Comparison of ENCODE assay signal across 9 cellular contexts in the genomic region with DNA sequence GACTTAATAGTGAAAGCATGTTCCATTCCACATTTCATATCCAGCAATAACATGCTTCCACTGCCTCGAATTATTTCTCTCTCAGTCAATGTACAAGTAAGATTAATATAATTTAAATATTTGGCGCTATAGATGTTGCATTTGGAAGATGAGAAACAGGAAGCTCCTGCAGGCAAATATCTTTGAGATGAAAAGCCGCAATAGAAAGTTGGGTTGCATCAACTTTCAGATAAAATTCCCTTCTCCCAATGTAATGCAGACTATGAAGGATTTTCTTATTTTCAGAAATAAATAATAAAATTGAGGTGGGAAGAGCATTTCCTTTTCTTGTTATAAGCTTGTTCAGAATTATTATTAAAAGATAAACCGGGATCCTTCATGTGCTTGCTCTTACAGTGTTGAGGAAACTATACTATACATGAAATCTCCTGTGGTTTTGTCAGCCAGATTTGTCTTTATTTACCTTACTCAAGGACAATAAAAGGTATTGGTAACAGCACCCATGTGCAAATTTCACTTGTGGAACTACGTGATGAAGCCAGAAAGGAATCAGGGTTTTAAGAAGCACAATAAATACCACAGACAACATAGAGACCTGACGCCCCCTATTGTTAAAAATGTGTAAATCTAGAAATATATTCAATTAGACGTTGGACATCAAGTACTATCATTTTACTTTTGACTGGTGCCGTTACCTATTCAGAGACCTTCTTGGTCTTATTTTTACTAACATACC.
DNase-seq lines count a peak whose midpoint lies in the region; ATAC-seq and TF ChIP-seq lines count a peak whose summit lies in the region.
"Had no signal": no experiment of that assay in that cellular context is flagged by ENCODE, and none has a peak within 500 bp of the region (broad histone marks: within the 10 kb centered on the region; RNA-seq: fewer than 3 reads in every experiment).

No MANE protein-coding gene starts in this region.

- H3K27me3 ChIP-seq in esophagus squamous epithelium: no peaks in the 10 kb centered on the region
- no peaks in the 10 kb centered on the region for H3K27me3 ChIP-seq in effector memory CD4-positive, alpha-beta T cell (replicated peaks; ENCODE audit: control insufficient read depth, insufficient read depth, low read length, poor library complexity, severe bottlenecking)
- H3K27me3 ChIP-seq: pancreas had no signal

- H3K9me3 ChIP-seq in esophagus squamous epithelium: no peaks in the 10 kb centered on the region
- H3K9me3 ChIP-seq in effector memory CD4-positive, alpha-beta T cell (ENCODE audit: control insufficient read depth, low read length): no peaks in the 10 kb centered on the region
- H3K9me3 ChIP-seq: pancreas had no signal

- H3K4me1 ChIP-seq in esophagus squamous epithelium: no peaks in the 10 kb centered on the region
- no peaks in the 10 kb centered on the region for H3K4me1 ChIP-seq in effector memory CD4-positive, alpha-beta T cell (ENCODE audit: control insufficient read depth, insufficient read depth, low read length, poor library complexity, severe bottlenecking)
- H3K4me1 ChIP-seq: pancreas had no signal

- H3K27ac ChIP-seq in esophagus squamous epithelium: no peak overlapping the region
- no peak overlapping the region for H3K27ac ChIP-seq in effector memory CD4-positive, alpha-beta T cell (ENCODE audit: insufficient read depth, low read length, poor library complexity, severe bottlenecking)
- H3K27ac ChIP-seq: pancreas had no signal

- no peaks in the 10 kb centered on the region for H3K36me3 ChIP-seq in esophagus squamous epithelium
- H3K36me3 ChIP-seq in effector memory CD4-positive, alpha-beta T cell (ENCODE audit: control insufficient read depth, insufficient read depth, low read length): no peaks in the 10 kb centered on the region
- H3K36me3 ChIP-seq: pancreas had no signal

- peak; percentile 52 for ATAC-seq in HG02938 (IDR thresholded peaks at IDR 0.05; ENCODE audit: unreplicated experiment)
- ATAC-seq in HG02642 (IDR thresholded peaks at IDR 0.05; ENCODE audit: poor library complexity, unreplicated experiment): no peak

- 29 to 42% methylated on average over 8 of the region's 8 CpGs for WGBS in esophagus squamous epithelium, 2 donors

- intact Hi-C loops in esophagus squamous epithelium (cut with DNase I): no loop called here

- TF ChIP-seq POLR2A in esophagus squamous epithelium (IDR thresholded peaks at IDR 0.05): no peak

- H3K4me3 ChIP-seq in esophagus squamous epithelium: no peak overlapping the region
- H3K4me3 ChIP-seq in effector memory CD4-positive, alpha-beta T cell (ENCODE audit: insufficient read depth, low read depth, low read length, poor library complexity, severe bottlenecking): no peak overlapping the region
- H3K4me3 ChIP-seq: pancreas had no signal

- TF ChIP-seq CTCF in esophagus squamous epithelium (IDR thresholded peaks at IDR 0.05): peak in 1 of 6 experiments; percentile 32

- DNase-seq in COLO829 (ENCODE audit: low spot score): peak; percentile 42
- peak; percentile 26 for DNase-seq in SW480 (ENCODE audit: low spot score)
- peak; percentile 46 for DNase-seq in kidney glomerular epithelial cell (lab: John Stamatoyannopoulos, UW)
- no peak for DNase-seq in esophagus squamous epithelium (lab: John Stamatoyannopoulos, UW)
- DNase-seq in NCI-H1436 treated with DMSO at 0.1 percent for 48 hours (lab: John Stamatoyannopoulos, UW): no peak
- DNase-seq in effector memory CD4-positive, alpha-beta T cell: no peak
- DNase-seq: pancreas had no signal

Comparison
In these comparisons a context has a peak if more than half of its experiments do, and no peak if none do; other contexts are left out.
1. DNase-seq: peak in COLO829 (single experiment), SW480 (single experiment) and kidney glomerular epithelial cell (single experiment); none in esophagus squamous epithelium (single experiment), NCI-H1436 treated with DMSO at 0.1 percent for 48 hours (single experiment) and effector memory CD4-positive, alpha-beta T cell (0 of 3).